In genomic region chr9:137293482-137294090, GRCh38 we compare ENCODE assay signal across 12 cellular contexts. TPM values are rescaled to one million over a fixed set of nuclear protein-coding genes. Genes with fewer than 3 reads are reported as not detected.
DNase-seq lines count a peak whose midpoint lies in the region; ATAC-seq and TF ChIP-seq lines count a peak whose summit lies in the region.
"Had no signal": no experiment of that assay in that cellular context is flagged by ENCODE, and none has a peak within 500 bp of the region (broad histone marks: within the 10 kb centered on the region; RNA-seq: fewer than 3 reads in every experiment).

No MANE protein-coding gene starts in this region.

- DNase-seq in Peyer's patch (peak in 2 of 3 donors; percentile 88 to 89), fibroblast of lung (ENCODE audit: low read depth in 2 of 2) (peak in 1 of 2 donors; percentile 61), renal cortical epithelial cell (ENCODE audit: low read depth) (peak; percentile 64), A172 (ENCODE audit: low spot score) (no peak)
- no peak for DNase-seq in NK-92 treated with Interleukin-12 subunit alpha and Interleukin-12 subunit beta, amount 100 ng/mL, for 24 hours (lab: John Stamatoyannopoulos, UW)
- DNase-seq: activated CD4-positive, alpha-beta T cell treated with anti-CD3 and anti-CD28 coated beads for 4 hours; activated T-cell treated with anti-CD3 and anti-CD28 coated beads, Interleukin-2, amount 50 U/mL, for 24 hours; foreskin keratinocyte had no signal

- H3K27me3 ChIP-seq in Peyer's patch (no peaks in the 10 kb centered on the region), fibroblast of lung (ENCODE audit: control insufficient read depth, insufficient read depth, low read length) (peaks cover 14% of the 10 kb centered on the region)

- H3K27ac ChIP-seq in Peyer's patch, result peak overlapping the region in 3 of 4 donors; percentile 84 to 99 (median 96)
- no peak overlapping the region for H3K27ac ChIP-seq in fibroblast of lung (ENCODE audit: insufficient read depth, low read length)
- H3K27ac ChIP-seq: adrenal gland, foreskin keratinocyte had no signal

- H3K79me2 ChIP-seq in fibroblast of lung (ENCODE audit: control insufficient read depth, insufficient read depth, low read length), result no peaks in the 10 kb centered on the region

- peak overlapping the region; percentile 56 for H3K4me2 ChIP-seq in fibroblast of lung (ENCODE audit: extremely low read depth, insufficient read depth, low read length)

- no peaks in the 10 kb centered on the region for H4K20me1 ChIP-seq in fibroblast of lung (ENCODE audit: control insufficient read depth, extremely low read depth, insufficient read depth, low read length)

- H3K4me3 ChIP-seq in Peyer's patch, result peak overlapping the region in 1 of 4 donors; percentile 13
- H3K4me3 ChIP-seq in fibroblast of lung (replicated peaks in 1 of 4; ENCODE audit: control extremely low read depth in 1 of 4, insufficient read depth in 1 of 4, low read depth in 3 of 4, low read length in 4 of 4), result no peak overlapping the region
- H3K4me3 ChIP-seq: adrenal gland had no signal

- peak in 1 of 2 donors; percentile 48 for TF ChIP-seq POLR2A in Peyer's patch (IDR thresholded peaks at IDR 0.05)

- H3K36me3 ChIP-seq in Peyer's patch, result no peaks in the 10 kb centered on the region
- H3K36me3 ChIP-seq in fibroblast of lung (ENCODE audit: control insufficient read depth, insufficient read depth, low read length), result no peaks in the 10 kb centered on the region
- H3K36me3 ChIP-seq: adrenal gland had no signal

- peaks cover 5 to 35% (median 13%) of the 10 kb centered on the region in 4 donors for H3K4me1 ChIP-seq in Peyer's patch
- H3K4me1 ChIP-seq in fibroblast of lung (ENCODE audit: control insufficient read depth, extremely low read depth, insufficient read depth, low read length), result peaks cover 5% of the 10 kb centered on the region
- H3K4me1 ChIP-seq: foreskin keratinocyte had no signal

- H2AFZ ChIP-seq in fibroblast of lung (ENCODE audit: low read length), result no peak overlapping the region

- TF ChIP-seq CTCF in Peyer's patch (IDR thresholded peaks at IDR 0.05) (no peak), fibroblast of lung (conservative IDR thresholded peaks at IDR 0.05 in 1 of 2, IDR thresholded peaks at IDR 0.05 in 1 of 2; ENCODE audit: low read depth in 1 of 2, low read length in 2 of 2) (no peak)

- ATAC-seq in HG03457 (IDR thresholded peaks at IDR 0.05; ENCODE audit: unreplicated experiment), result no peak

- H3K9me3 ChIP-seq in Peyer's patch (no peaks in the 10 kb centered on the region), fibroblast of lung (ENCODE audit: control insufficient read depth, insufficient read depth, low read depth, low read length) (no peaks in the 10 kb centered on the region)
- H3K9me3 ChIP-seq: adrenal gland had no signal

- H3K9ac ChIP-seq in fibroblast of lung (ENCODE audit: insufficient read depth, low read length), result no peak overlapping the region

RNA-seq across cellular contexts. Expression of gene NRARP, which starts 8.5 kb away (rescaled TPM):
- total RNA-seq in Peyer's patch (10 to 100 TPM; 35.3 to 56.1 (median 43.8) TPM), fibroblast of lung (under 0.01 TPM in 1 of 2 replicates, not detected in the other), renal cortical epithelial cell (0.55 and 1.0 TPM in 2 replicates)
- 0.07 TPM in 2 replicates for polyA plus RNA-seq in fibroblast of lung
- polyA plus RNA-seq in fibroblast of lung (2012), result 0.07 and 0.10 TPM in 2 replicates
- not detected in 2 replicates for polyA minus RNA-seq in fibroblast of lung (ENCODE audit: low replicate concordance)
- total RNA-seq in A172 (2014; rRNA removed; shearing (Covaris generic)), result 0.40 and 0.43 TPM in 2 replicates

RNA-seq across cellular contexts. Expression of gene TOR4A, which starts 16.1 kb away (rescaled TPM):
- total RNA-seq in Peyer's patch, result 10 to 100 TPM; 33.8 to 45.7 (median 39.2) TPM
- 12.6 and 22.1 TPM in 2 replicates for total RNA-seq in fibroblast of lung
- polyA plus RNA-seq in fibroblast of lung, result 3.3 and 11.3 TPM in 2 replicates
- 5.7 and 24.5 TPM in 2 replicates for polyA plus RNA-seq in fibroblast of lung (2012)
- polyA minus RNA-seq in fibroblast of lung (ENCODE audit: low replicate concordance), result 8.6 and 25.1 TPM in 2 replicates
- total RNA-seq in renal cortical epithelial cell, result 36.3 and 42.1 TPM in 2 replicates
- total RNA-seq in A172 (2014; rRNA removed; shearing (Covaris generic)), result 79.6 and 94.5 TPM in 2 replicates

RNA-seq across cellular contexts. Expression of gene NELFB, which starts 38.5 kb away (rescaled TPM):
- total RNA-seq in Peyer's patch (10 to 100 TPM; 47.4 to 57.8 (median 50.2) TPM), fibroblast of lung (40.6 and 50.0 TPM in 2 replicates), renal cortical epithelial cell (55.4 and 62.2 TPM in 2 replicates)
- 23.5 and 32.7 TPM in 2 replicates for polyA plus RNA-seq in fibroblast of lung
- polyA plus RNA-seq in fibroblast of lung (2012), result 37.9 and 59.3 TPM in 2 replicates
- polyA minus RNA-seq in fibroblast of lung (ENCODE audit: low replicate concordance), result 19.7 and 34.2 TPM in 2 replicates
- total RNA-seq in A172 (2014; rRNA removed; shearing (Covaris generic)), result 104 and 116 TPM in 2 replicates

RNA-seq across cellular contexts. Expression of gene STPG3, which starts 42.5 kb away (rescaled TPM):
- total RNA-seq in Peyer's patch, result not detected
- total RNA-seq in fibroblast of lung, result not detected in 2 replicates
- polyA plus RNA-seq in fibroblast of lung, result not detected in 2 replicates
- not detected in 2 replicates for polyA plus RNA-seq in fibroblast of lung (2012)
- not detected in 2 replicates for polyA minus RNA-seq in fibroblast of lung (ENCODE audit: low replicate concordance)
- total RNA-seq in renal cortical epithelial cell, result not detected in 2 replicates
- not detected in 2 replicates for total RNA-seq in A172 (2014; rRNA removed; shearing (Covaris generic))
- total RNA-seq: dermis microvascular lymphatic vessel endothelial cell, foreskin keratinocyte had no signal
- polyA plus RNA-seq: foreskin keratinocyte, neural cell had no signal

RNA-seq across cellular contexts. Expression of gene TUBB4B, which starts 52.5 kb away (rescaled TPM):
- total RNA-seq in Peyer's patch (100 to 1,000 TPM; 174 to 409 (median 322) TPM), fibroblast of lung (106 and 111 TPM in 2 replicates), renal cortical epithelial cell (153 and 288 TPM in 2 replicates)
- 332 and 663 TPM in 2 replicates for polyA plus RNA-seq in fibroblast of lung
- polyA plus RNA-seq in fibroblast of lung (2012), result 417 and 877 TPM in 2 replicates
- polyA minus RNA-seq in fibroblast of lung (ENCODE audit: low replicate concordance), result 443 and 880 TPM in 2 replicates
- 599 and 717 TPM in 2 replicates for total RNA-seq in A172 (2014; rRNA removed; shearing (Covaris generic))

Comparison
In these comparisons a context has a peak if more than half of its experiments do, and no peak if none do; other contexts are left out.
1. DNase-seq: peak in Peyer's patch (2 of 3) and renal cortical epithelial cell (single experiment); none in A172 (single experiment) and NK-92 treated with Interleukin-12 subunit alpha and Interleukin-12 subunit beta, amount 100 ng/mL, for 24 hours (single experiment).
2. RNA of gene NRARP, which starts 8.5 kb away (total RNA-seq): 35.3 to 56.1 TPM in Peyer's patch; 0.55 to 1.0 TPM in renal cortical epithelial cell, 0.40 to 0.43 TPM in A172 and under 0.01 TPM in fibroblast of lung; every median in the first group is over 10 times any median in the second.